Comparison of ENCODE assay signal across 17 cellular contexts in genomic region chr17:79039171-79039570, GRCh38. TPM values are rescaled to one million over a fixed set of nuclear protein-coding genes. Genes with fewer than 3 reads are reported as not detected.
A peak's percentile ranks its signal among the peaks of the same experiment; 100 is the strongest.
DNase-seq lines count a peak whose midpoint lies in the region; ATAC-seq, FAIRE-seq and TF ChIP-seq lines count a peak whose summit lies in the region.
"Had no signal": no experiment of that assay in that cellular context is flagged by ENCODE, and none has a peak within 500 bp of the region (broad histone marks: within the 10 kb centered on the region; RNA-seq: fewer than 3 reads in every experiment).

No MANE protein-coding gene starts in this region.

- WGBS in right cardiac atrium, result 95% methylated on average over 8 of the region's 8 CpGs

- no peaks in the 10 kb centered on the region for H3K9me3 ChIP-seq in right cardiac atrium (ENCODE audit: control insufficient read depth, low read length)
- H3K9me3 ChIP-seq in keratinocyte (ENCODE audit: control insufficient read depth, low read depth, low read length), result no peaks in the 10 kb centered on the region
- H3K9me3 ChIP-seq in vagina, result no peaks in the 10 kb centered on the region
- H3K9me3 ChIP-seq: mucosa of descending colon had no signal

- intact Hi-C loops in right cardiac atrium (cut with DNase I), result no loop called here
- intact Hi-C loops in Right ventricle myocardium inferior (cut with DNase I), result no loop called here
- intact Hi-C loops in vagina (cut with DNase I), result no loop called here

- H3K36me3 ChIP-seq in keratinocyte (ENCODE audit: control insufficient read depth in 2 of 2, extremely low read depth in 1 of 2, insufficient read depth in 2 of 2, low read length in 2 of 2) (no peaks in the 10 kb centered on the region), vagina (no peaks in the 10 kb centered on the region)

- ATAC-seq in right cardiac atrium, result no peak
- no peak for ATAC-seq in Right ventricle myocardium inferior
- ATAC-seq in activated T-helper 17 cell treated with anti-CD3 and anti-CD28 coated beads, Interleukin-2, amount 50 U/mL, for 72 hours (replicated peaks), result no peak
- no peak for ATAC-seq in HG03521 (IDR thresholded peaks at IDR 0.05; ENCODE audit: unreplicated experiment)
- ATAC-seq: activated CD8-positive, alpha-beta T cell treated with anti-CD3 and anti-CD28 coated beads, Interleukin-2, amount 10 ng/mL, durations not matched to agents 7 days and 5 days; CD8-positive, alpha-beta T cell; mucosa of descending colon had no signal

- no peaks in the 10 kb centered on the region for H3K4me1 ChIP-seq in right cardiac atrium (ENCODE audit: control insufficient read depth, insufficient read depth, low read length)
- peaks cover 41% of the 10 kb centered on the region for H3K4me1 ChIP-seq in keratinocyte (ENCODE audit: control insufficient read depth, extremely low read depth, insufficient read depth, low read length)
- H3K4me1 ChIP-seq in vagina, result peaks cover 26% of the 10 kb centered on the region

- dilution Hi-C loops in keratinocyte (cut with MboI; ENCODE audit: extremely low pct_ligation_motif_present, low sequenced_read_pairs), result loop anchor here (25.0 kb wide), 1 partner anchor 348 kb away; no protein-coding TSS in a partner anchor

- peak overlapping the region; percentile 42 for H3K4me2 ChIP-seq in keratinocyte (ENCODE audit: control insufficient read depth, extremely low read depth, insufficient read depth, low read depth, low read length)

- H2AFZ ChIP-seq in keratinocyte (ENCODE audit: control insufficient read depth, low read length), result no peak overlapping the region

- no peak for FAIRE-seq in keratinocyte (lab: Jason Lieb, UNC)
- FAIRE-seq: kidney, small intestine had no signal

- no peaks in the 10 kb centered on the region for H3K79me2 ChIP-seq in keratinocyte (ENCODE audit: control insufficient read depth, insufficient read depth, low read length)

- no peak for TF ChIP-seq POLR2A in vagina (IDR thresholded peaks at IDR 0.05)

- H3K4me3 Mint-ChIP-seq in activated T-helper 17 cell treated with anti-CD3 and anti-CD28 coated beads, Interleukin-2, amount 50 U/mL, for 72 hours, result no peak overlapping the region
- H3K4me3 Mint-ChIP-seq: activated CD8-positive, alpha-beta T cell treated with anti-CD3 and anti-CD28 coated beads, Interleukin-2, amount 10 ng/mL, durations not matched to agents 7 days and 5 days; activated T-helper 1 cell treated with anti-CD3 and anti-CD28 coated beads, Interleukin-12 subunit alpha, Interleukin-12 subunit beta, Interleukin-2, Interleukin-4 antibody, amounts not matched to agents 30 ng/mL and 10 ng/mL and 1 ng/mL, durations not matched to agents 14 hours and 24 hours and 36 hours; CD8-positive, alpha-beta T cell; stimulated activated naive B cell treated with anti-CD40 and anti-IgM and Interleukin-4, amounts not matched to agents 10 μg/mL and 1 μg/mL and 100 μg/mL, for 72 hours had no signal

- H3K27me3 Mint-ChIP-seq in activated T-helper 17 cell treated with anti-CD3 and anti-CD28 coated beads, Interleukin-2, amount 50 U/mL, for 72 hours, result peaks cover under 1% of the 10 kb centered on the region

- H3K4me3 ChIP-seq in right cardiac atrium (ENCODE audit: low read length) (no peak overlapping the region), keratinocyte (ENCODE audit: control insufficient read depth in 2 of 3, extremely low read depth in 1 of 3, insufficient read depth in 2 of 3, low read depth in 1 of 3, low read length in 3 of 3) (no peak overlapping the region), vagina (no peak overlapping the region)
- H3K4me3 ChIP-seq: mucosa of descending colon had no signal

- no peaks in the 10 kb centered on the region for H3K9me3 Mint-ChIP-seq in activated T-helper 17 cell treated with anti-CD3 and anti-CD28 coated beads, Interleukin-2, amount 50 U/mL, for 72 hours
- H3K9me3 Mint-ChIP-seq: activated T-helper 1 cell treated with anti-CD3 and anti-CD28 coated beads, Interleukin-12 subunit alpha, Interleukin-12 subunit beta, Interleukin-2, Interleukin-4 antibody, amounts not matched to agents 30 ng/mL and 10 ng/mL and 1 ng/mL, durations not matched to agents 14 hours and 24 hours and 36 hours; CD8-positive, alpha-beta T cell; stimulated activated naive B cell treated with anti-CD40 and anti-IgM and Interleukin-4, amounts not matched to agents 10 μg/mL and 1 μg/mL and 100 μg/mL, for 72 hours had no signal

- H3K27me3 ChIP-seq in right cardiac atrium (ENCODE audit: control insufficient read depth, insufficient read depth) (no peaks in the 10 kb centered on the region), keratinocyte (ENCODE audit: control insufficient read depth, extremely low read depth, insufficient read depth, low read length) (no peaks in the 10 kb centered on the region), vagina (no peaks in the 10 kb centered on the region)

- H3K9me1 ChIP-seq in keratinocyte (ENCODE audit: control insufficient read depth, extremely low read depth, insufficient read depth, low read length), result peaks cover 2% of the 10 kb centered on the region

- DNase-seq in right cardiac atrium (peak in 2 of 3 donors; percentile 41 to 52), Right ventricle myocardium inferior (ENCODE audit: missing footprints) (no peak), keratinocyte (ENCODE audit: low read depth, low spot score) (no peak), vagina (ENCODE audit: extremely low spot score in 2 of 2) (no peak)
- DNase-seq: activated CD8-positive, alpha-beta T cell treated with anti-CD3 and anti-CD28 coated beads, Interleukin-2, amount 10 ng/mL, durations not matched to agents 7 days and 5 days; amniotic stem cell; CD8-positive, alpha-beta T cell; KBM-7; kidney; NCI-H2171; NCI-H82; small intestine; stimulated activated naive B cell treated with anti-CD40 and anti-IgM and Interleukin-4, amounts not matched to agents 10 μg/mL and 1 μg/mL and 100 μg/mL, for 72 hours had no signal

- peak overlapping the region; percentile 73 for H3K9ac ChIP-seq in keratinocyte (ENCODE audit: control insufficient read depth, extremely low read depth, insufficient read depth, low read length)

- no peaks in the 10 kb centered on the region for H4K20me1 ChIP-seq in keratinocyte (ENCODE audit: control insufficient read depth, extremely low read depth, insufficient read depth, low read length)

- H3K36me3 Mint-ChIP-seq in activated T-helper 17 cell treated with anti-CD3 and anti-CD28 coated beads, Interleukin-2, amount 50 U/mL, for 72 hours (ENCODE audit: low read depth), result no peaks in the 10 kb centered on the region
- H3K36me3 Mint-ChIP-seq: CD8-positive, alpha-beta T cell; stimulated activated naive B cell treated with anti-CD40 and anti-IgM and Interleukin-4, amounts not matched to agents 10 μg/mL and 1 μg/mL and 100 μg/mL, for 72 hours had no signal

- TF ChIP-seq CTCF in keratinocyte (optimal IDR thresholded peaks at IDR 0.05 in 1 of 3, IDR thresholded peaks at IDR 0.05 in 1 of 3, conservative IDR thresholded peaks at IDR 0.05 in 1 of 3; ENCODE audit: extremely low read depth in 1 of 3, insufficient read depth in 2 of 3, low read length in 3 of 3), result no peak
- TF ChIP-seq CTCF in vagina (IDR thresholded peaks at IDR 0.05), result no peak

- no peak overlapping the region for H3K27ac Mint-ChIP-seq in activated T-helper 17 cell treated with anti-CD3 and anti-CD28 coated beads, Interleukin-2, amount 50 U/mL, for 72 hours
- H3K27ac Mint-ChIP-seq: activated CD8-positive, alpha-beta T cell treated with anti-CD3 and anti-CD28 coated beads, Interleukin-2, amount 10 ng/mL, durations not matched to agents 7 days and 5 days; activated T-helper 1 cell treated with anti-CD3 and anti-CD28 coated beads, Interleukin-12 subunit alpha, Interleukin-12 subunit beta, Interleukin-2, Interleukin-4 antibody, amounts not matched to agents 30 ng/mL and 10 ng/mL and 1 ng/mL, durations not matched to agents 14 hours and 24 hours and 36 hours; CD8-positive, alpha-beta T cell had no signal

- H3K27ac ChIP-seq in right cardiac atrium (ENCODE audit: low read length), result no peak overlapping the region
- peak overlapping the region; percentile 84 for H3K27ac ChIP-seq in keratinocyte (ENCODE audit: control insufficient read depth, insufficient read depth, low read length)
- peak overlapping the region; percentile 44 for H3K27ac ChIP-seq in vagina

- H3K4me1 Mint-ChIP-seq in activated T-helper 17 cell treated with anti-CD3 and anti-CD28 coated beads, Interleukin-2, amount 50 U/mL, for 72 hours, result no peaks in the 10 kb centered on the region
- H3K4me1 Mint-ChIP-seq: stimulated activated naive B cell treated with anti-CD40 and anti-IgM and Interleukin-4, amounts not matched to agents 10 μg/mL and 1 μg/mL and 100 μg/mL, for 72 hours had no signal

RNA-seq across cellular contexts. Expression of gene C1QTNF1, which starts 15.2 kb away (rescaled TPM):
- total RNA-seq in right cardiac atrium (100 to 1,000 TPM; 232 to 655 (median 355) TPM), Right ventricle myocardium inferior (240 TPM), vagina (30.7 TPM)
- polyA plus RNA-seq in right cardiac atrium (286 TPM), keratinocyte (6.6 to 17.2 TPM (median 14.3 TPM) in 3 replicates)
- 0.25 TPM for polyA plus RNA-seq in keratinocyte (2011; ENCODE audit: low read depth)
- 9.6 and 17.3 TPM in 2 replicates for polyA plus RNA-seq in keratinocyte (2011; cell fraction: cytosol; rRNA removed)
- polyA plus RNA-seq in keratinocyte (2011; cell fraction: nucleus; rRNA removed), result 22.3 and 34.7 TPM in 2 replicates
- 1.2 and 18.7 TPM in 2 replicates for polyA plus RNA-seq in keratinocyte (2012; ENCODE audit: low replicate concordance)
- polyA minus RNA-seq in keratinocyte, result 7.8 to 26.3 TPM (median 17.1 TPM) in 3 replicates
- polyA minus RNA-seq in keratinocyte (2011; cell fraction: cytosol; rRNA and poly(A)+ RNA removed), result 31.3 TPM
- polyA minus RNA-seq in keratinocyte (2011; cell fraction: nucleus; rRNA and poly(A)+ RNA removed), result 28.9 and 39.9 TPM in 2 replicates
- not detected for total RNA-seq in activated T-helper 17 cell treated with anti-CD3 and anti-CD28 coated beads, Interleukin-2, amount 50 U/mL, for 72 hours
- total RNA-seq: activated CD8-positive, alpha-beta T cell treated with anti-CD3 and anti-CD28 coated beads, Interleukin-2, amount 10 ng/mL, durations not matched to agents 7 days and 5 days; activated T-helper 1 cell treated with anti-CD3 and anti-CD28 coated beads, Interleukin-12 subunit alpha, Interleukin-12 subunit beta, Interleukin-2, Interleukin-4 antibody, amounts not matched to agents 30 ng/mL and 10 ng/mL and 1 ng/mL, durations not matched to agents 14 hours and 24 hours and 36 hours had no signal

RNA-seq across cellular contexts. Expression of gene CANT1, which starts 29.6 kb away (rescaled TPM):
- total RNA-seq in right cardiac atrium, result 10 to 100 TPM; 28.1 to 38.8 (median 33.3) TPM
- 13.6 TPM for polyA plus RNA-seq in right cardiac atrium
- 31.1 TPM for total RNA-seq in Right ventricle myocardium inferior
- 53.2 to 78.1 TPM (median 54.6 TPM) in 3 replicates for polyA plus RNA-seq in keratinocyte
- 14.4 TPM for polyA plus RNA-seq in keratinocyte (2011; ENCODE audit: low read depth)
- 46.5 and 62.9 TPM in 2 replicates for polyA plus RNA-seq in keratinocyte (2011; cell fraction: cytosol; rRNA removed)
- polyA plus RNA-seq in keratinocyte (2011; cell fraction: nucleus; rRNA removed), result 101 and 111 TPM in 2 replicates
- 37.7 and 65.6 TPM in 2 replicates for polyA plus RNA-seq in keratinocyte (2012; ENCODE audit: low replicate concordance)
- 62.2 to 79.7 TPM (median 66.9 TPM) in 3 replicates for polyA minus RNA-seq in keratinocyte
- polyA minus RNA-seq in keratinocyte (2011; cell fraction: cytosol; rRNA and poly(A)+ RNA removed), result 106 TPM
- 120 and 137 TPM in 2 replicates for polyA minus RNA-seq in keratinocyte (2011; cell fraction: nucleus; rRNA and poly(A)+ RNA removed)
- total RNA-seq in vagina, result 23.1 TPM
- 10 to 100 TPM; 67.8 to 73.8 TPM for total RNA-seq in activated T-helper 17 cell treated with anti-CD3 and anti-CD28 coated beads, Interleukin-2, amount 50 U/mL, for 72 hours

RNA-seq across cellular contexts. Expression of gene ENGASE, which starts 35.5 kb away (rescaled TPM):
- total RNA-seq in right cardiac atrium, result 10 to 100 TPM; 35.6 to 48.0 (median 42.3) TPM
- 25.4 TPM for polyA plus RNA-seq in right cardiac atrium
- total RNA-seq in Right ventricle myocardium inferior, result 29.8 TPM
- 6.0 to 9.1 TPM (median 6.6 TPM) in 3 replicates for polyA plus RNA-seq in keratinocyte
- polyA plus RNA-seq in keratinocyte (2011; ENCODE audit: low read depth), result 5.1 TPM
- polyA plus RNA-seq in keratinocyte (2011; cell fraction: cytosol; rRNA removed), result 1.3 and 2.0 TPM in 2 replicates
- 35.0 and 42.9 TPM in 2 replicates for polyA plus RNA-seq in keratinocyte (2011; cell fraction: nucleus; rRNA removed)
- 7.3 and 8.3 TPM in 2 replicates for polyA plus RNA-seq in keratinocyte (2012; ENCODE audit: low replicate concordance)
- 5.3 to 13.6 TPM (median 6.8 TPM) in 3 replicates for polyA minus RNA-seq in keratinocyte
- polyA minus RNA-seq in keratinocyte (2011; cell fraction: cytosol; rRNA and poly(A)+ RNA removed), result 5.6 TPM
- 8.6 and 9.2 TPM in 2 replicates for polyA minus RNA-seq in keratinocyte (2011; cell fraction: nucleus; rRNA and poly(A)+ RNA removed)
- 13.8 TPM for total RNA-seq in vagina
- 10 to 100 TPM; 26.9 to 30.2 TPM for total RNA-seq in activated T-helper 17 cell treated with anti-CD3 and anti-CD28 coated beads, Interleukin-2, amount 50 U/mL, for 72 hours

RNA-seq across cellular contexts. Expression of gene LGALS3BP, which starts 59.4 kb away (rescaled TPM):
- total RNA-seq in right cardiac atrium, result 100 to 1,000 TPM; 439 to 581 (median 506) TPM
- polyA plus RNA-seq in right cardiac atrium, result 397 TPM
- 611 TPM for total RNA-seq in Right ventricle myocardium inferior
- 53.0 to 137 TPM (median 97.1 TPM) in 3 replicates for polyA plus RNA-seq in keratinocyte
- 16.5 TPM for polyA plus RNA-seq in keratinocyte (2011; ENCODE audit: low read depth)
- 63.1 and 93.6 TPM in 2 replicates for polyA plus RNA-seq in keratinocyte (2011; cell fraction: cytosol; rRNA removed)
- 277 and 483 TPM in 2 replicates for polyA plus RNA-seq in keratinocyte (2011; cell fraction: nucleus; rRNA removed)
- 33.5 and 219 TPM in 2 replicates for polyA plus RNA-seq in keratinocyte (2012; ENCODE audit: low replicate concordance)
- polyA minus RNA-seq in keratinocyte, result 91.3 to 288 TPM (median 137 TPM) in 3 replicates
- polyA minus RNA-seq in keratinocyte (2011; cell fraction: cytosol; rRNA and poly(A)+ RNA removed), result 237 TPM
- 457 and 590 TPM in 2 replicates for polyA minus RNA-seq in keratinocyte (2011; cell fraction: nucleus; rRNA and poly(A)+ RNA removed)
- total RNA-seq in vagina, result 488 TPM
- 10 to 100 TPM; 44.8 to 48.2 TPM for total RNA-seq in activated T-helper 17 cell treated with anti-CD3 and anti-CD28 coated beads, Interleukin-2, amount 50 U/mL, for 72 hours

Comparison
In these comparisons a context has a peak if more than half of its experiments do, and no peak if none do; other contexts are left out.
1. DNase-seq: peak in right cardiac atrium (2 of 3); none in Right ventricle myocardium inferior (single experiment), keratinocyte (single experiment) and vagina (0 of 2).
2. RNA of gene C1QTNF1, which starts 15.2 kb away (total RNA-seq): 232 to 655 TPM in right cardiac atrium, 240 TPM in Right ventricle myocardium inferior (single experiment) and 30.7 TPM in vagina (single experiment); not detected in activated T-helper 17 cell treated with anti-CD3 and anti-CD28 coated beads, Interleukin-2, amount 50 U/mL, for 72 hours; every median in the first group is over 10 times any median in the second.